2 cellular contexts compared by ENCODE assay signal in the genomic region with DNA sequence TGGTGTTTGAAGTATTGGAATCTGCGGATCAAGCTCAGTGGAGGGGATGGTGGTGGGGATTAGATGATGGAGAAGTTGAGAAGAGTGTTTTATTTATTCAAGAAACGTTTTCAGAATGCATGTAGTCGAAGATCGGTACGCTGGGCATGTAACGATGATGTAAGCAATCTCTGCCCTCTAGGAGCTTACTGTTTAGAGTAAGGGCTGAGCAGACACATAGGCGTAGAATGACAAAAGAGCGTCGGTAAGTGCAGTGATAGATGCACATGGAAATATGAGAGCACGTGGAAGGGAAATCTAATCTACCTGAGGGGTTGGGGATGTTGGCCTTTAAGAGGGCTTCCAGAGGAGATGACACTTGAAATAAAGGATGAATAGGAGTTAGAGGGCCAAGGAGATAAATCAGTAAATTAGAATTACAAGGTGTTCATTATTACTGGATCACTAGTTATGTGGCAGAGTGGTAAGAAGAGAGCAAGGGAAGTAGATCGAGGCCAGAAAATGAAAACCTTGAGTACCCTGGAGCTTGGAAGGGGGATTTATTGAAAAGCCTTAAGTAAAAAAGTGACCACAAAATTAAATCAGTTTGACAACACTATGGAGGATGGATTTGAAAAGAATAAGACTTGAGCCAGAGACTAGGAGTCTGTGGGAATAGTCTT.
TF ChIP-seq lines count a peak whose summit lies in the region.

No MANE protein-coding gene starts in this region.

TF ChIP-seq in HEK293, 187 proteins besides CTCF, POLR2A, EP300 and RAD21 (continued from another document and continues in another):
- TF ChIP-seq, protein P1, sequence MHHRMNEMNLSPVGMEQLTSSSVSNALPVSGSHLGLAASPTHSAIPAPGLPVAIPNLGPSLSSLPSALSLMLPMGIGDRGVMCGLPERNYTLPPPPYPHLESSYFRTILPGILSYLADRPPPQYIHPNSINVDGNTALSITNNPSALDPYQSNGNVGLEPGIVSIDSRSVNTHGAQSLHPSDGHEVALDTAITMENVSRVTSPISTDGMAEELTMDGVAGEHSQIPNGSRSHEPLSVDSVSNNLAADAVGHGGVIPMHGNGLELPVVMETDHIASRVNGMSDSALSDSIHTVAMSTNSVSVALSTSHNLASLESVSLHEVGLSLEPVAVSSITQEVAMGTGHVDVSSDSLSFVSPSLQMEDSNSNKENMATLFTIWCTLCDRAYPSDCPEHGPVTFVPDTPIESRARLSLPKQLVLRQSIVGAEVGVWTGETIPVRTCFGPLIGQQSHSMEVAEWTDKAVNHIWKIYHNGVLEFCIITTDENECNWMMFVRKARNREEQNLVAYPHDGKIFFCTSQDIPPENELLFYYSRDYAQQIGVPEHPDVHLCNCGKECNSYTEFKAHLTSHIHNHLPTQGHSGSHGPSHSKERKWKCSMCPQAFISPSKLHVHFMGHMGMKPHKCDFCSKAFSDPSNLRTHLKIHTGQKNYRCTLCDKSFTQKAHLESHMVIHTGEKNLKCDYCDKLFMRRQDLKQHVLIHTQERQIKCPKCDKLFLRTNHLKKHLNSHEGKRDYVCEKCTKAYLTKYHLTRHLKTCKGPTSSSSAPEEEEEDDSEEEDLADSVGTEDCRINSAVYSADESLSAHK (tag by site-specific recombination; IDR thresholded peaks at IDR 0.05), result no peak
- 0 out of 2 replicates have a peak, but pooled peaks have one; percentile 6 for TF ChIP-seq ZNF843 (tag by site-specific recombination; IDR thresholded peaks at IDR 0.05)
- no peak for TF ChIP-seq ZNF302 (tag by site-specific recombination; IDR thresholded peaks at IDR 0.05; ENCODE audit: low read depth)
- peak; percentile 67 for TF ChIP-seq ZNF366 (tag by site-specific recombination; conservative IDR thresholded peaks at IDR 0.05)
- TF ChIP-seq, protein P2, sequence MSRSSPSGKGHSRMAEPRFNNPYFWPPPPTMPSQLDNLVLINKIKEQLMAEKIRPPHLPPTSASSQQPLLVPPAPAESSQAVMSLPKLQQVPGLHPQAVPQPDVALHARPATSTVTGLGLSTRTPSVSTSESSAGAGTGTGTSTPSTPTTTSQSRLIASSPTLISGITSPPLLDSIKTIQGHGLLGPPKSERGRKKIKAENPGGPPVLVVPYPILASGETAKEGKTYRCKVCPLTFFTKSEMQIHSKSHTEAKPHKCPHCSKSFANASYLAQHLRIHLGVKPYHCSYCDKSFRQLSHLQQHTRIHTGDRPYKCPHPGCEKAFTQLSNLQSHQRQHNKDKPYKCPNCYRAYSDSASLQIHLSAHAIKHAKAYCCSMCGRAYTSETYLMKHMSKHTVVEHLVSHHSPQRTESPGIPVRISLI (tag by site-specific recombination; IDR thresholded peaks at IDR 0.05), result no peak
- TF ChIP-seq, protein P3, sequence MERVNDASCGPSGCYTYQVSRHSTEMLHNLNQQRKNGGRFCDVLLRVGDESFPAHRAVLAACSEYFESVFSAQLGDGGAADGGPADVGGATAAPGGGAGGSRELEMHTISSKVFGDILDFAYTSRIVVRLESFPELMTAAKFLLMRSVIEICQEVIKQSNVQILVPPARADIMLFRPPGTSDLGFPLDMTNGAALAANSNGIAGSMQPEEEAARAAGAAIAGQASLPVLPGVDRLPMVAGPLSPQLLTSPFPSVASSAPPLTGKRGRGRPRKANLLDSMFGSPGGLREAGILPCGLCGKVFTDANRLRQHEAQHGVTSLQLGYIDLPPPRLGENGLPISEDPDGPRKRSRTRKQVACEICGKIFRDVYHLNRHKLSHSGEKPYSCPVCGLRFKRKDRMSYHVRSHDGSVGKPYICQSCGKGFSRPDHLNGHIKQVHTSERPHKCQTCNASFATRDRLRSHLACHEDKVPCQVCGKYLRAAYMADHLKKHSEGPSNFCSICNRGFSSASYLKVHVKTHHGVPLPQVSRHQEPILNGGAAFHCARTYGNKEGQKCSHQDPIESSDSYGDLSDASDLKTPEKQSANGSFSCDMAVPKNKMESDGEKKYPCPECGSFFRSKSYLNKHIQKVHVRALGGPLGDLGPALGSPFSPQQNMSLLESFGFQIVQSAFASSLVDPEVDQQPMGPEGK (tag by site-specific recombination; IDR thresholded peaks at IDR 0.05), result no peak
- no peak for TF ChIP-seq ZNF121 (tag by site-specific recombination; IDR thresholded peaks at IDR 0.05)
- no peak for TF ChIP-seq ZNF707 (tag by site-specific recombination; IDR thresholded peaks at IDR 0.05)
- TF ChIP-seq, protein P4, sequence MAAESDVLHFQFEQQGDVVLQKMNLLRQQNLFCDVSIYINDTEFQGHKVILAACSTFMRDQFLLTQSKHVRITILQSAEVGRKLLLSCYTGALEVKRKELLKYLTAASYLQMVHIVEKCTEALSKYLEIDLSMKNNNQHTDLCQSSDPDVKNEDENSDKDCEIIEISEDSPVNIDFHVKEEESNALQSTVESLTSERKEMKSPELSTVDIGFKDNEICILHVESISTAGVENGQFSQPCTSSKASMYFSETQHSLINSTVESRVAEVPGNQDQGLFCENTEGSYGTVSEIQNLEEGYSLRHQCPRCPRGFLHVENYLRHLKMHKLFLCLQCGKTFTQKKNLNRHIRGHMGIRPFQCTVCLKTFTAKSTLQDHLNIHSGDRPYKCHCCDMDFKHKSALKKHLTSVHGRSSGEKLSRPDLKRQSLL (tag by site-specific recombination; IDR thresholded peaks at IDR 0.05), result peak; percentile 55; the same call in 1 of the 2 replicates
- TF ChIP-seq ZNF610 (tag by site-specific recombination; IDR thresholded peaks at IDR 0.05; ENCODE audit: borderline replicate concordance), result 0 out of 2 replicates have a peak, but pooled peaks have one; percentile 14
- TF ChIP-seq ZNF621 (tag by site-specific recombination; IDR thresholded peaks at IDR 0.05), result no peak
- no peak for TF ChIP-seq ZNF747 (tag by site-specific recombination; IDR thresholded peaks at IDR 0.05)
- TF ChIP-seq ZBTB17 (tag by site-specific recombination; IDR thresholded peaks at IDR 0.05), result peak; percentile 93
- TF ChIP-seq ZFP37 (tag by site-specific recombination; IDR thresholded peaks at IDR 0.05), result no peak; the same call in 1 of the 2 replicates
- no peak for TF ChIP-seq ZNF664 (tag by site-specific recombination; IDR thresholded peaks at IDR 0.05)
- TF ChIP-seq ZNF324 (tag by site-specific recombination; IDR thresholded peaks at IDR 0.05), result peak; percentile 50; the same call in 1 of the 2 replicates
- TF ChIP-seq ZNF514 (tag by site-specific recombination; IDR thresholded peaks at IDR 0.05), result no peak
- 0 out of 2 replicates have a peak, but pooled peaks have one; percentile 19 for TF ChIP-seq MZF1 (tag by site-specific recombination; IDR thresholded peaks at IDR 0.05; ENCODE audit: borderline replicate concordance)
- TF ChIP-seq TRIM28 (IDR thresholded peaks at IDR 0.05; ENCODE audit: borderline replicate concordance, low read length), result peak; percentile 94
- TF ChIP-seq ZNF629 (tag by site-specific recombination; IDR thresholded peaks at IDR 0.05), result peak; percentile 69
- TF ChIP-seq, protein P5, sequence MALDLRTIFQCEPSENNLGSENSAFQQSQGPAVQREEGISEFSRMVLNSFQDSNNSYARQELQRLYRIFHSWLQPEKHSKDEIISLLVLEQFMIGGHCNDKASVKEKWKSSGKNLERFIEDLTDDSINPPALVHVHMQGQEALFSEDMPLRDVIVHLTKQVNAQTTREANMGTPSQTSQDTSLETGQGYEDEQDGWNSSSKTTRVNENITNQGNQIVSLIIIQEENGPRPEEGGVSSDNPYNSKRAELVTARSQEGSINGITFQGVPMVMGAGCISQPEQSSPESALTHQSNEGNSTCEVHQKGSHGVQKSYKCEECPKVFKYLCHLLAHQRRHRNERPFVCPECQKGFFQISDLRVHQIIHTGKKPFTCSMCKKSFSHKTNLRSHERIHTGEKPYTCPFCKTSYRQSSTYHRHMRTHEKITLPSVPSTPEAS (tag by site-specific recombination; IDR thresholded peaks at IDR 0.05), result no peak
- TF ChIP-seq MYNN (tag by site-specific recombination; IDR thresholded peaks at IDR 0.05; ENCODE audit: borderline replicate concordance), result no peak

TF ChIP-seq in GM12878, 131 proteins besides CTCF, POLR2A, EP300 and RAD21 (continues in another document):
- TF ChIP-seq, protein P6, sequence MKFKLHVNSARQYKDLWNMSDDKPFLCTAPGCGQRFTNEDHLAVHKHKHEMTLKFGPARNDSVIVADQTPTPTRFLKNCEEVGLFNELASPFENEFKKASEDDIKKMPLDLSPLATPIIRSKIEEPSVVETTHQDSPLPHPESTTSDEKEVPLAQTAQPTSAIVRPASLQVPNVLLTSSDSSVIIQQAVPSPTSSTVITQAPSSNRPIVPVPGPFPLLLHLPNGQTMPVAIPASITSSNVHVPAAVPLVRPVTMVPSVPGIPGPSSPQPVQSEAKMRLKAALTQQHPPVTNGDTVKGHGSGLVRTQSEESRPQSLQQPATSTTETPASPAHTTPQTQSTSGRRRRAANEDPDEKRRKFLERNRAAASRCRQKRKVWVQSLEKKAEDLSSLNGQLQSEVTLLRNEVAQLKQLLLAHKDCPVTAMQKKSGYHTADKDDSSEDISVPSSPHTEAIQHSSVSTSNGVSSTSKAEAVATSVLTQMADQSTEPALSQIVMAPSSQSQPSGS (IDR thresholded peaks at IDR 0.05; ENCODE audit: low read length), result peak; percentile 56; the same call in 1 of the 2 replicates
- peak; percentile 56; the same call in 1 of the 2 replicates for TF ChIP-seq CREB1 (IDR thresholded peaks at IDR 0.05; ENCODE audit: low read depth)
- TF ChIP-seq NFIC (IDR thresholded peaks at IDR 0.05; ENCODE audit: low read depth, low read length), result no peak
- TF ChIP-seq CREM (IDR thresholded peaks at IDR 0.05; ENCODE audit: low read depth), result no peak
- no peak for TF ChIP-seq POLR2AphosphoS2 (IDR thresholded peaks at IDR 0.05; ENCODE audit: low read depth, low read length)
- no peak for TF ChIP-seq MYC (IDR thresholded peaks at IDR 0.05; ENCODE audit: insufficient read depth, insufficient read length, insufficient replicate concordance, low read length, severe bottlenecking)
- no peak for TF ChIP-seq CBFB (IDR thresholded peaks at IDR 0.05; ENCODE audit: low read depth)
- TF ChIP-seq ZNF207 (IDR thresholded peaks at IDR 0.05; ENCODE audit: borderline replicate concordance), result no peak
- TF ChIP-seq CHD4 (IDR thresholded peaks at IDR 0.05), result no peak
- no peak for TF ChIP-seq SUPT20H (IDR thresholded peaks at IDR 0.05; ENCODE audit: borderline replicate concordance, control insufficient read depth, low read depth, low read length)
- TF ChIP-seq HDAC6 (IDR thresholded peaks at IDR 0.05; ENCODE audit: unreplicated experiment), result no peak
- TF ChIP-seq, protein P7, sequence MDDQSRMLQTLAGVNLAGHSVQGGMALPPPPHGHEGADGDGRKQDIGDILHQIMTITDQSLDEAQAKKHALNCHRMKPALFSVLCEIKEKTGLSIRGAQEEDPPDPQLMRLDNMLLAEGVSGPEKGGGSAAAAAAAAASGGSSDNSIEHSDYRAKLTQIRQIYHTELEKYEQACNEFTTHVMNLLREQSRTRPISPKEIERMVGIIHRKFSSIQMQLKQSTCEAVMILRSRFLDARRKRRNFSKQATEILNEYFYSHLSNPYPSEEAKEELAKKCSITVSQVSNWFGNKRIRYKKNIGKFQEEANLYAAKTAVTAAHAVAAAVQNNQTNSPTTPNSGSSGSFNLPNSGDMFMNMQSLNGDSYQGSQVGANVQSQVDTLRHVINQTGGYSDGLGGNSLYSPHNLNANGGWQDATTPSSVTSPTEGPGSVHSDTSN (IDR thresholded peaks at IDR 0.05; ENCODE audit: insufficient replicate concordance, low read depth, low read length), result no peak
- no peak for TF ChIP-seq BRCA1 (IDR thresholded peaks at IDR 0.05; ENCODE audit: low read depth, low read length)
- peak; percentile 85 for TF ChIP-seq ATF7 (IDR thresholded peaks at IDR 0.05; ENCODE audit: low read depth)
- TF ChIP-seq KAT2A (conservative IDR thresholded peaks at IDR 0.05; ENCODE audit: control insufficient read depth, low read depth, low read length), result no peak
- TF ChIP-seq, protein P8, sequence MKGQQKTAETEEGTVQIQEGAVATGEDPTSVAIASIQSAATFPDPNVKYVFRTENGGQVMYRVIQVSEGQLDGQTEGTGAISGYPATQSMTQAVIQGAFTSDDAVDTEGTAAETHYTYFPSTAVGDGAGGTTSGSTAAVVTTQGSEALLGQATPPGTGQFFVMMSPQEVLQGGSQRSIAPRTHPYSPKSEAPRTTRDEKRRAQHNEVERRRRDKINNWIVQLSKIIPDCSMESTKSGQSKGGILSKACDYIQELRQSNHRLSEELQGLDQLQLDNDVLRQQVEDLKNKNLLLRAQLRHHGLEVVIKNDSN (IDR thresholded peaks at IDR 0.05; ENCODE audit: borderline replicate concordance, extremely low read length, insufficient read depth, low read depth, low read length), result no peak
- TF ChIP-seq, protein P9, sequence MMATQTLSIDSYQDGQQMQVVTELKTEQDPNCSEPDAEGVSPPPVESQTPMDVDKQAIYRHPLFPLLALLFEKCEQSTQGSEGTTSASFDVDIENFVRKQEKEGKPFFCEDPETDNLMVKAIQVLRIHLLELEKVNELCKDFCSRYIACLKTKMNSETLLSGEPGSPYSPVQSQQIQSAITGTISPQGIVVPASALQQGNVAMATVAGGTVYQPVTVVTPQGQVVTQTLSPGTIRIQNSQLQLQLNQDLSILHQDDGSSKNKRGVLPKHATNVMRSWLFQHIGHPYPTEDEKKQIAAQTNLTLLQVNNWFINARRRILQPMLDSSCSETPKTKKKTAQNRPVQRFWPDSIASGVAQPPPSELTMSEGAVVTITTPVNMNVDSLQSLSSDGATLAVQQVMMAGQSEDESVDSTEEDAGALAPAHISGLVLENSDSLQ (IDR thresholded peaks at IDR 0.05), result no peak
- no peak for TF ChIP-seq ASH2L (IDR thresholded peaks at IDR 0.05; ENCODE audit: borderline replicate concordance, low read depth)
- no peak for TF ChIP-seq IKZF1 (conservative IDR thresholded peaks at IDR 0.05)
- no peak for TF ChIP-seq IRF4 (IDR thresholded peaks at IDR 0.05; ENCODE audit: low read depth, low read length)
- TF ChIP-seq TAF1 (IDR thresholded peaks at IDR 0.05; ENCODE audit: borderline replicate concordance, low read depth, low read length), result no peak
- TF ChIP-seq POU2F2 (IDR thresholded peaks at IDR 0.05; ENCODE audit: borderline replicate concordance, low read depth, low read length), result no peak
- no peak for TF ChIP-seq PML (IDR thresholded peaks at IDR 0.05; ENCODE audit: low read length)
- no peak for TF ChIP-seq NR2F1 (conservative IDR thresholded peaks at IDR 0.05)
- no peak for TF ChIP-seq JUNB (IDR thresholded peaks at IDR 0.05)
- TF ChIP-seq, protein P10, sequence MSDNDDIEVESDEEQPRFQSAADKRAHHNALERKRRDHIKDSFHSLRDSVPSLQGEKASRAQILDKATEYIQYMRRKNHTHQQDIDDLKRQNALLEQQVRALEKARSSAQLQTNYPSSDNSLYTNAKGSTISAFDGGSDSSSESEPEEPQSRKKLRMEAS (IDR thresholded peaks at IDR 0.05; ENCODE audit: low read depth, low read length), result no peak
- no peak for TF ChIP-seq MYB (IDR thresholded peaks at IDR 0.05; ENCODE audit: borderline replicate concordance, low read depth, low read length)
- no peak for TF ChIP-seq RAD51 (IDR thresholded peaks at IDR 0.05)
- no peak for TF ChIP-seq IKZF2 (IDR thresholded peaks at IDR 0.05)
- no peak for TF ChIP-seq SMAD5 (IDR thresholded peaks at IDR 0.05; ENCODE audit: low read depth)
- TF ChIP-seq, protein P11, sequence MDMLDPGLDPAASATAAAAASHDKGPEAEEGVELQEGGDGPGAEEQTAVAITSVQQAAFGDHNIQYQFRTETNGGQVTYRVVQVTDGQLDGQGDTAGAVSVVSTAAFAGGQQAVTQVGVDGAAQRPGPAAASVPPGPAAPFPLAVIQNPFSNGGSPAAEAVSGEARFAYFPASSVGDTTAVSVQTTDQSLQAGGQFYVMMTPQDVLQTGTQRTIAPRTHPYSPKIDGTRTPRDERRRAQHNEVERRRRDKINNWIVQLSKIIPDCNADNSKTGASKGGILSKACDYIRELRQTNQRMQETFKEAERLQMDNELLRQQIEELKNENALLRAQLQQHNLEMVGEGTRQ (IDR thresholded peaks at IDR 0.05; ENCODE audit: borderline replicate concordance, low read depth, low read length), result peak; percentile 1; the same call in 1 of the 2 replicates
- no peak for TF ChIP-seq STAT3 (IDR thresholded peaks at IDR 0.05; ENCODE audit: low read depth, low read length)
- TF ChIP-seq RELA (IDR thresholded peaks at IDR 0.05; ENCODE audit: borderline replicate concordance, partially characterized antibody), result no peak
